In the genomic region with DNA sequence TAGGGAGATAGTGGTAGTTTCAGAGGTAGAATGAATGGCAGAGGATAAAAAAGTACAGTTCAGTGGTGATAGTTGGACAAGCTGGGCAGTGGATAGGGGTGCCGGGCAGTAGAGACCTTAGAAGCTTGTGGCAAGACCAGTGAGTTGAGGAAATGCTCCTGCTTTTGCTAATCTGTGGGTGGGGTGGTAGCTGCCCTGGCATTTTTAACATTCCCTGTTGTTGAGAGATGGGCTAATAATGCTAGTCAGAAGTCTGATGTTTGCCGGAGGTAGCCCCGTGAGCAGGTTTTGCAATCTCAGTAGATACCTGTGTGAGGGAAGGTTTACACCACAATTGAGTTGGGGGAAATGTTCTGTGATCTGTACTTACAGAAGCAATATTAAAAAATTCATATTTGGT, we compare ENCODE assay signal across 15 cellular contexts.
DNase-seq lines count a peak whose midpoint lies in the region; ATAC-seq and TF ChIP-seq lines count a peak whose summit lies in the region.
"Had no signal": no experiment of that assay in that cellular context is flagged by ENCODE, and none has a peak within 500 bp of the region (broad histone marks: within the 10 kb centered on the region; RNA-seq: fewer than 3 reads in every experiment).

No MANE protein-coding gene starts in this region.

- H3K4me1 ChIP-seq in IMR-90 (ENCODE audit: control insufficient read depth, insufficient read depth, low read length) (peaks cover 37% of the 10 kb centered on the region), lower lobe of right lung (peaks cover 16% of the 10 kb centered on the region)
- H3K4me1 ChIP-seq: suprapubic skin had no signal

- H3K79me1 ChIP-seq in IMR-90 (ENCODE audit: low read depth in 1 of 2, low read length in 2 of 2) = peaks cover under 1 to 34% of the 10 kb centered on the region in 2 experiments; a peak in 2 of 4 replicates

- 100% methylated on average over 1 of the region's 3 CpGs; no CpG with 5 or more reads in 1 of the 2 experiments for WGBS in IMR-90 (ENCODE audit: extremely low coverage in 2 of 2, insufficient read length in 1 of 2), 2 experiments

- no peak overlapping the region for H4K8ac ChIP-seq in IMR-90 (ENCODE audit: low read depth in 2 of 2, low read length in 2 of 2)

- H3K14ac ChIP-seq in IMR-90 (replicated peaks; ENCODE audit: low read depth, low read length) = 0 out of 2 replicates have a peak overlapping the region, but pooled peaks have one; percentile 13

- H3K56ac ChIP-seq in IMR-90 (ENCODE audit: extremely low read depth, insufficient read depth, low read length) = no peak overlapping the region

- TF ChIP-seq RAD21 in IMR-90 (IDR thresholded peaks at IDR 0.05; ENCODE audit: low read length) = no peak

- no peak overlapping the region for H3K4ac ChIP-seq in IMR-90 (ENCODE audit: low read depth, low read length)

- H2BK5ac ChIP-seq in IMR-90 (ENCODE audit: low read depth, low read length, poor library complexity, severe bottlenecking) = peak overlapping the region; percentile 54

- H3K27me3 ChIP-seq in IMR-90 (ENCODE audit: control insufficient read depth, insufficient read depth, low read length) (no peaks in the 10 kb centered on the region), lower lobe of right lung (ENCODE audit: low read depth) (no peaks in the 10 kb centered on the region)
- H3K27me3 ChIP-seq: suprapubic skin had no signal

- H3K9ac ChIP-seq in IMR-90 (ENCODE audit: low read depth, low read length) = no peak overlapping the region

- no peak overlapping the region for H4K5ac ChIP-seq in IMR-90 (ENCODE audit: low read depth, low read length)

- no peak overlapping the region for H3K18ac ChIP-seq in IMR-90 (ENCODE audit: low read depth, low read length)

- in situ Hi-C loops in IMR-90 (cut with MboI; ENCODE audit: low sequenced_read_pairs) = no loop called here

- peaks cover 42% of the 10 kb centered on the region for H3K9me1 ChIP-seq in IMR-90 (ENCODE audit: insufficient read depth, low read length)

- no peak overlapping the region for H2BK120ac ChIP-seq in IMR-90 (ENCODE audit: low read depth, low read length)

- CTCF ChIA-PET in IMR-90 (lab: Yijun Ruan, JAX) = interaction anchor here (1.1 kb wide), 1 partner anchor 11 kb away, joined by 3 read pairs; no protein-coding TSS in a partner anchor

- no peak overlapping the region for H2BK15ac ChIP-seq in IMR-90 (ENCODE audit: low read depth, low read length)

- no peak overlapping the region for H2AK9ac ChIP-seq in IMR-90 (replicated peaks; ENCODE audit: low read depth, low read length, poor library complexity)

- TF ChIP-seq CTCF in IMR-90 (conservative IDR thresholded peaks at IDR 0.05; ENCODE audit: low read depth, low read length) = no peak
- no peak for TF ChIP-seq CTCF in cardiac fibroblast (IDR thresholded peaks at IDR 0.05; ENCODE audit: low read depth, low read length)
- no peak for TF ChIP-seq CTCF in lower lobe of right lung (IDR thresholded peaks at IDR 0.05)

- H3K4me3 ChIP-seq in IMR-90 (ENCODE audit: insufficient read depth, low read depth, low read length) (no peak overlapping the region), cardiac fibroblast (replicated peaks in 1 of 2; ENCODE audit: low read depth in 2 of 2, low read length in 2 of 2) (no peak overlapping the region), lower lobe of right lung (no peak overlapping the region)
- H3K4me3 ChIP-seq: suprapubic skin had no signal

- DNase-seq in IMR-90 (no peak), cardiac fibroblast (ENCODE audit: low read depth in 2 of 2) (peak; percentile 22 to 59), lower lobe of right lung (no peak), T-helper 2 cell (no peak), NOMO-1 (lab: John Stamatoyannopoulos, UW; ENCODE audit: unreplicated experiment in 2 of 2) (no peak)
- no peak for DNase-seq in stimulated activated naive CD8-positive, alpha-beta T cell treated with anti-CD3 and anti-CD28 coated beads, Interleukin-15, Interleukin-2, amounts not matched to agents 100 U/mL and 50 U/mL, for 24 hours
- DNase-seq: activated CD4-positive, alpha-beta T cell treated with anti-CD3 and anti-CD28 coated beads for 1 hour; C1 segment of cervical spinal cord; DMS79 treated with DMSO at 0.1 percent for 48 hours; left ventricle myocardium superior; natural killer cell; NCI-H1105; SHP77 had no signal

- no peak overlapping the region for H2AK5ac ChIP-seq in IMR-90 (ENCODE audit: low read depth, low read length)

- H4K91ac ChIP-seq in IMR-90 (ENCODE audit: insufficient read depth, low read depth, low read length) = no peak overlapping the region

- H3K23ac ChIP-seq in IMR-90 (ENCODE audit: low read depth, low read length) = peak overlapping the region; percentile 36; the same call in 1 of the 2 replicates

- peaks cover 16% of the 10 kb centered on the region for H3K36me3 ChIP-seq in IMR-90 (ENCODE audit: control insufficient read depth, insufficient read depth, low read length)
- H3K36me3 ChIP-seq in lower lobe of right lung = no peaks in the 10 kb centered on the region
- H3K36me3 ChIP-seq: suprapubic skin had no signal

- no TSS peak for BruUV-seq in IMR-90 (replicated peaks; lab: Mats Ljungman, UMichigan)

- no peak for ATAC-seq in IMR-90 (ENCODE audit: low read depth)
- peak; percentile 51 to 55 for ATAC-seq in lower lobe of right lung
- ATAC-seq in stimulated activated naive CD8-positive, alpha-beta T cell treated with anti-CD3 and anti-CD28 coated beads, Interleukin-15, Interleukin-2, amounts not matched to agents 100 U/mL and 50 U/mL, for 24 hours = no peak
- ATAC-seq in HG03520 (IDR thresholded peaks at IDR 0.05; ENCODE audit: unreplicated experiment) = no peak
- ATAC-seq: left ventricle myocardium superior, natural killer cell had no signal

- H4K20me1 ChIP-seq in IMR-90 (ENCODE audit: insufficient read depth, low read length) = peaks cover 99% of the 10 kb centered on the region

- H3K9me3 ChIP-seq in IMR-90 (ENCODE audit: control insufficient read depth, insufficient read depth, low read length) (no peaks in the 10 kb centered on the region), lower lobe of right lung (no peaks in the 10 kb centered on the region)
- H3K9me3 ChIP-seq: suprapubic skin had no signal

- intact Hi-C loops in IMR-90 (cut with micrococcal nuclease) (no loop called here), lower lobe of right lung (cut with DNase I) (no loop called here)

- TF ChIP-seq POLR2A in IMR-90 (IDR thresholded peaks at IDR 0.05; ENCODE audit: low read depth, low read length) = no peak

- no peak overlapping the region for H3K4me2 ChIP-seq in IMR-90 (ENCODE audit: low read depth, low read length)

- H2AFZ ChIP-seq in IMR-90 (replicated peaks; ENCODE audit: low read length, poor library complexity) = no peak overlapping the region

- H3K27ac ChIP-seq in IMR-90 (ENCODE audit: insufficient read depth, low read length) = peak overlapping the region; percentile 3; the same call in 1 of the 2 replicates
- H3K27ac ChIP-seq in lower lobe of right lung = no peak overlapping the region
- H3K27ac ChIP-seq: suprapubic skin had no signal

- dilution Hi-C loops in IMR-90 (cut with HindIII; ENCODE audit: low sequenced_read_pairs, unreplicated experiment) = no loop called here

- POLR2A ChIA-PET in IMR-90 (lab: Charles Lee; ENCODE audit: unreplicated experiment) = no interaction called here

- no peak overlapping the region for H2BK20ac ChIP-seq in IMR-90 (ENCODE audit: low read depth, low read length)

TF ChIP-seq in IMR-90, 13 proteins besides CTCF, POLR2A, EP300 and RAD21:
- TF ChIP-seq FOS (IDR thresholded peaks at IDR 0.05; ENCODE audit: low read depth, low read length) (no peak), MXI1 (IDR thresholded peaks at IDR 0.05; ENCODE audit: borderline replicate concordance, low read depth, low read length) (no peak), RFX5 (IDR thresholded peaks at IDR 0.05; ENCODE audit: low read depth, low read length) (no peak), RCOR1 (IDR thresholded peaks at IDR 0.05; ENCODE audit: insufficient replicate concordance, low read length) (no peak), SMC3 (IDR thresholded peaks at IDR 0.05; ENCODE audit: low read depth, low read length) (no peak), MAZ (IDR thresholded peaks at IDR 0.05; ENCODE audit: borderline replicate concordance, low read depth, low read length) (no peak), NFE2L2 (IDR thresholded peaks at IDR 0.05; ENCODE audit: low read depth, low read length) (no peak), MAFK (IDR thresholded peaks at IDR 0.05; ENCODE audit: low read depth, low read length) (no peak), CHD1 (IDR thresholded peaks at IDR 0.05; ENCODE audit: low read depth, low read length) (no peak), BHLHE40 (IDR thresholded peaks at IDR 0.05; ENCODE audit: low read depth, low read length) (no peak)
- TF ChIP-seq, protein P1, sequence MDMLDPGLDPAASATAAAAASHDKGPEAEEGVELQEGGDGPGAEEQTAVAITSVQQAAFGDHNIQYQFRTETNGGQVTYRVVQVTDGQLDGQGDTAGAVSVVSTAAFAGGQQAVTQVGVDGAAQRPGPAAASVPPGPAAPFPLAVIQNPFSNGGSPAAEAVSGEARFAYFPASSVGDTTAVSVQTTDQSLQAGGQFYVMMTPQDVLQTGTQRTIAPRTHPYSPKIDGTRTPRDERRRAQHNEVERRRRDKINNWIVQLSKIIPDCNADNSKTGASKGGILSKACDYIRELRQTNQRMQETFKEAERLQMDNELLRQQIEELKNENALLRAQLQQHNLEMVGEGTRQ (IDR thresholded peaks at IDR 0.05; ENCODE audit: low read depth, low read length) = no peak
- TF ChIP-seq, protein P2, sequence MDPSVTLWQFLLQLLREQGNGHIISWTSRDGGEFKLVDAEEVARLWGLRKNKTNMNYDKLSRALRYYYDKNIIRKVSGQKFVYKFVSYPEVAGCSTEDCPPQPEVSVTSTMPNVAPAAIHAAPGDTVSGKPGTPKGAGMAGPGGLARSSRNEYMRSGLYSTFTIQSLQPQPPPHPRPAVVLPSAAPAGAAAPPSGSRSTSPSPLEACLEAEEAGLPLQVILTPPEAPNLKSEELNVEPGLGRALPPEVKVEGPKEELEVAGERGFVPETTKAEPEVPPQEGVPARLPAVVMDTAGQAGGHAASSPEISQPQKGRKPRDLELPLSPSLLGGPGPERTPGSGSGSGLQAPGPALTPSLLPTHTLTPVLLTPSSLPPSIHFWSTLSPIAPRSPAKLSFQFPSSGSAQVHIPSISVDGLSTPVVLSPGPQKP (IDR thresholded peaks at IDR 0.05; ENCODE audit: borderline replicate concordance, low read depth, low read length) = no peak
TF ChIP-seq in IMR-90: peak in this region for 0.

Comparison
In these comparisons a context has a peak if more than half of its experiments do, and no peak if none do; other contexts are left out.
1. ATAC-seq: peak in lower lobe of right lung (2 of 2); none in IMR-90 (single experiment), stimulated activated naive CD8-positive, alpha-beta T cell treated with anti-CD3 and anti-CD28 coated beads, Interleukin-15, Interleukin-2, amounts not matched to agents 100 U/mL and 50 U/mL, for 24 hours (single experiment) and HG03520 (single experiment).
2. DNase-seq: peak in cardiac fibroblast (2 of 2); none in IMR-90 (single experiment), lower lobe of right lung (single experiment), T-helper 2 cell (0 of 5), stimulated activated naive CD8-positive, alpha-beta T cell treated with anti-CD3 and anti-CD28 coated beads, Interleukin-15, Interleukin-2, amounts not matched to agents 100 U/mL and 50 U/mL, for 24 hours (single experiment) and NOMO-1 (0 of 2).